Comparison of ENCODE assay signal across 18 cellular contexts in the genomic region with DNA sequence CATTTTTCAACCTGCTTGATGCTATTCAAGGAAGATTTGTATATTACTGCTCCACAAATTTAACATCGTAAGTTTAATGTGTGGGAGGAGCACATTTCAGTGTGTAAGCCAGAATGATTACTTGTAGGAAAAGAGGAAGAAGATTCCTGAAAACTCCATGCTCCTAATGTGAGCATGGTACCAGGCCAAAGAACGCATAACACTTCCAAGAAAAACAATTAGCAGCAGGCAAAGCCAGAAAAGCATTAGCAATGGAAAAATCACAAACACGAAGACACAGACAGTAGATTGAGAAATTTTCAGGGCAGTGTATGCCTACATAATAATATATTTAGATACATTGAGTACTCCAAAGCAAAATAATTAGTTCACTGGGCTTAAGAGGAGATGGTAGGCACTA.
A peak's percentile ranks its signal among the peaks of the same experiment; 100 is the strongest.
DNase-seq lines count a peak whose midpoint lies in the region; ATAC-seq, FAIRE-seq and TF ChIP-seq lines count a peak whose summit lies in the region.
"Had no signal": no experiment of that assay in that cellular context is flagged by ENCODE, and none has a peak within 500 bp of the region (broad histone marks: within the 10 kb centered on the region; RNA-seq: fewer than 3 reads in every experiment).

No MANE protein-coding gene starts in this region.

- no TSS peak for BruUV-seq in Calu3 (replicated peaks; lab: Mats Ljungman, UMichigan)

- H3K27me3 Mint-ChIP-seq in WTC11 (ENCODE audit: low read depth), result no peaks in the 10 kb centered on the region
- no peaks in the 10 kb centered on the region for H3K27me3 Mint-ChIP-seq in Calu3 (ENCODE audit: unreplicated experiment)
- H3K27me3 Mint-ChIP-seq: activated naive CD4-positive, alpha-beta T cell treated with anti-CD3 and anti-CD28 coated beads, Interleukin-2, amount 50 U/mL, for 24 hours; T-cell had no signal

- intact Hi-C loops in Calu3 (cut with micrococcal nuclease; ENCODE audit: unreplicated experiment), result no loop called here

- H4K20me1 ChIP-seq in fibroblast of lung (ENCODE audit: control insufficient read depth, extremely low read depth, insufficient read depth, low read length), result no peaks in the 10 kb centered on the region
- no peaks in the 10 kb centered on the region for H4K20me1 ChIP-seq in osteoblast (ENCODE audit: insufficient read depth, low read length)

- FAIRE-seq in D721Med (lab: Jason Lieb, UNC), result no peak

- H2AFZ ChIP-seq in fibroblast of lung (ENCODE audit: low read length) (peak overlapping the region; percentile 62), osteoblast (ENCODE audit: low read length) (peak overlapping the region; percentile 19)

- CTCF ChIA-PET in WTC11 (lab: Charles Lee), result no interaction called here
- CTCF ChIA-PET in Calu3 (lab: Charles Lee), result no interaction called here

- H3K79me2 ChIP-seq in fibroblast of lung (ENCODE audit: control insufficient read depth, insufficient read depth, low read length), result no peaks in the 10 kb centered on the region
- H3K79me2 ChIP-seq in osteoblast (ENCODE audit: insufficient read depth, low read length), result no peaks in the 10 kb centered on the region

- H3K27ac Mint-ChIP-seq in WTC11, result peak overlapping the region; percentile 30; the same call in 1 of the 2 replicates
- H3K27ac Mint-ChIP-seq in Calu3 (ENCODE audit: unreplicated experiment), result no peak overlapping the region
- H3K27ac Mint-ChIP-seq: activated naive CD4-positive, alpha-beta T cell treated with anti-CD3 and anti-CD28 coated beads, Interleukin-2, amount 50 U/mL, for 24 hours; CD14-positive monocyte; T-cell had no signal

- DNase-seq in WTC11 (ENCODE audit: low spot score), result no peak
- peak; percentile 62 to 89 for DNase-seq in fibroblast of lung (ENCODE audit: low read depth in 2 of 2)
- peak; percentile 67 for DNase-seq in osteoblast (ENCODE audit: insufficient read length, low spot score, missing footprints)
- DNase-seq in Calu3, result no peak
- no peak for DNase-seq in D721Med (ENCODE audit: insufficient read length, low spot score)
- DNase-seq in SKM-1 treated with dmso at 0.1 percent for 144 hours (lab: John Stamatoyannopoulos, UW; ENCODE audit: unreplicated experiment), result no peak
- DNase-seq: foreskin keratinocyte; NCI-H1092; NCI-H510A; stimulated activated CD4-positive, alpha-beta T cell treated with anti-CD3 and anti-CD28 coated beads, Interleukin-2, amount 100 ng/mL, for 24 hours; T-cell; trophoblast cell had no signal

- POLR2A ChIA-PET in WTC11 (lab: Charles Lee), result interaction anchor here (1.2 kb wide), 1 partner anchor 12 kb away, joined by 3 read pairs; no protein-coding TSS in a partner anchor

- TF ChIP-seq CTCF in C4-2B (conservative IDR thresholded peaks at IDR 0.05) (no peak), WTC11 (IDR thresholded peaks at IDR 0.05) (no peak), fibroblast of lung (conservative IDR thresholded peaks at IDR 0.05 in 1 of 2, IDR thresholded peaks at IDR 0.05 in 1 of 2; ENCODE audit: low read depth in 1 of 2, low read length in 2 of 2) (no peak), osteoblast (IDR thresholded peaks at IDR 0.05; ENCODE audit: extremely low read depth, low read depth, low read length) (no peak), Calu3 (IDR thresholded peaks at IDR 0.05; ENCODE audit: unreplicated experiment) (no peak), D721Med (IDR thresholded peaks at IDR 0.05; ENCODE audit: insufficient read depth, missing control alignments) (no peak)

- H3K4me3 Mint-ChIP-seq in WTC11, result no peak overlapping the region
- H3K4me3 Mint-ChIP-seq in Calu3 (ENCODE audit: low read depth, unreplicated experiment), result no peak overlapping the region
- H3K4me3 Mint-ChIP-seq: activated naive CD4-positive, alpha-beta T cell treated with anti-CD3 and anti-CD28 coated beads, Interleukin-2, amount 50 U/mL, for 24 hours; CD14-positive monocyte; T-cell had no signal

- H3K4me1 Mint-ChIP-seq in WTC11 (peaks cover 8% of the 10 kb centered on the region; the same call in 1 of the 2 replicates), Calu3 (ENCODE audit: low read depth, unreplicated experiment) (peaks cover 24% of the 10 kb centered on the region)
- H3K4me1 Mint-ChIP-seq: T-cell had no signal

- H3K9me3 Mint-ChIP-seq in WTC11, result peaks cover 11% of the 10 kb centered on the region
- peaks cover 9% of the 10 kb centered on the region for H3K9me3 Mint-ChIP-seq in Calu3 (ENCODE audit: low read depth, unreplicated experiment)
- H3K9me3 Mint-ChIP-seq: activated naive CD4-positive, alpha-beta T cell treated with anti-CD3 and anti-CD28 coated beads, Interleukin-2, amount 50 U/mL, for 24 hours had no signal

- H3K36me3 ChIP-seq in fibroblast of lung (ENCODE audit: control insufficient read depth, insufficient read depth, low read length), result no peaks in the 10 kb centered on the region
- no peaks in the 10 kb centered on the region for H3K36me3 ChIP-seq in osteoblast (ENCODE audit: insufficient read depth, low read length)
- H3K36me3 ChIP-seq: prostate gland had no signal

- no peak for ATAC-seq in WTC11
- no peak for ATAC-seq in HG02642 (IDR thresholded peaks at IDR 0.05; ENCODE audit: poor library complexity, unreplicated experiment)
- ATAC-seq: foreskin keratinocyte, T-cell had no signal

- H3K4me2 ChIP-seq in fibroblast of lung (ENCODE audit: extremely low read depth, insufficient read depth, low read length), result no peak overlapping the region
- H3K4me2 ChIP-seq in osteoblast (ENCODE audit: insufficient read depth, low read length), result peak overlapping the region; percentile 48

- H3K4me1 ChIP-seq in fibroblast of lung (ENCODE audit: control insufficient read depth, extremely low read depth, insufficient read depth, low read length) (no peaks in the 10 kb centered on the region), osteoblast (ENCODE audit: insufficient read depth, low read length) (peaks cover 19% of the 10 kb centered on the region)
- H3K4me1 ChIP-seq: foreskin keratinocyte, prostate gland had no signal

- H3K27me3 ChIP-seq in fibroblast of lung (ENCODE audit: control insufficient read depth, insufficient read depth, low read length) (no peaks in the 10 kb centered on the region), osteoblast (ENCODE audit: insufficient read depth, low read length) (no peaks in the 10 kb centered on the region)
- H3K27me3 ChIP-seq: foreskin keratinocyte had no signal

- H3K9me3 ChIP-seq in fibroblast of lung (ENCODE audit: control insufficient read depth, insufficient read depth, low read depth, low read length), result no peaks in the 10 kb centered on the region
- H3K9me3 ChIP-seq in osteoblast (ENCODE audit: low read depth, low read length), result no peaks in the 10 kb centered on the region
- H3K9me3 ChIP-seq: prostate gland had no signal

- H3K36me3 Mint-ChIP-seq in WTC11, result no peaks in the 10 kb centered on the region
- H3K36me3 Mint-ChIP-seq in Calu3 (ENCODE audit: insufficient read depth, unreplicated experiment), result peaks cover 3% of the 10 kb centered on the region
- H3K36me3 Mint-ChIP-seq: activated naive CD4-positive, alpha-beta T cell treated with anti-CD3 and anti-CD28 coated beads, Interleukin-2, amount 50 U/mL, for 24 hours; CD14-positive monocyte; T-cell had no signal

- H3K27ac ChIP-seq in C4-2B, result peak overlapping the region; percentile 27; the same call in 1 of the 2 replicates
- H3K27ac ChIP-seq in fibroblast of lung (ENCODE audit: insufficient read depth, low read length), result no peak overlapping the region
- H3K27ac ChIP-seq in osteoblast (ENCODE audit: low read depth, low read length), result peak overlapping the region; percentile 56
- H3K27ac ChIP-seq: coronary artery, foreskin keratinocyte, prostate gland had no signal

- H3K4me3 ChIP-seq in fibroblast of lung (replicated peaks in 1 of 4; ENCODE audit: control extremely low read depth in 1 of 4, insufficient read depth in 1 of 4, low read depth in 3 of 4, low read length in 4 of 4) (no peak overlapping the region), osteoblast (ENCODE audit: insufficient read depth, low read length) (no peak overlapping the region)
- H3K4me3 ChIP-seq: coronary artery, prostate gland had no signal

- no peak overlapping the region for H3K9ac ChIP-seq in fibroblast of lung (ENCODE audit: insufficient read depth, low read length)

TF ChIP-seq in WTC11, 78 proteins besides CTCF, POLR2A, EP300 and RAD21 (continues in another document):
- TF ChIP-seq, protein P1, sequence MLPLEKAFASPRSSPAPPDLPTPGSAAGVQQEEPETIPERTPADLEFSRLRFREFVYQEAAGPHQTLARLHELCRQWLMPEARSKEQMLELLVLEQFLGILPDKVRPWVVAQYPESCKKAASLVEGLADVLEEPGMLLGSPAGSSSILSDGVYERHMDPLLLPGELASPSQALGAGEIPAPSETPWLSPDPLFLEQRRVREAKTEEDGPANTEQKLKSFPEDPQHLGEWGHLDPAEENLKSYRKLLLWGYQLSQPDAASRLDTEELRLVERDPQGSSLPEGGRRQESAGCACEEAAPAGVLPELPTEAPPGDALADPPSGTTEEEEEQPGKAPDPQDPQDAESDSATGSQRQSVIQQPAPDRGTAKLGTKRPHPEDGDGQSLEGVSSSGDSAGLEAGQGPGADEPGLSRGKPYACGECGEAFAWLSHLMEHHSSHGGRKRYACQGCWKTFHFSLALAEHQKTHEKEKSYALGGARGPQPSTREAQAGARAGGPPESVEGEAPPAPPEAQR (CRISPR knock-in tag; IDR thresholded peaks at IDR 0.05), result no peak
- TF ChIP-seq ZNF416 (CRISPR knock-in tag; IDR thresholded peaks at IDR 0.05) (no peak), ETV6 (CRISPR knock-in tag; IDR thresholded peaks at IDR 0.05) (no peak), ZNF396 (CRISPR knock-in tag; IDR thresholded peaks at IDR 0.05; ENCODE audit: borderline replicate concordance) (no peak)
- TF ChIP-seq, protein P2, sequence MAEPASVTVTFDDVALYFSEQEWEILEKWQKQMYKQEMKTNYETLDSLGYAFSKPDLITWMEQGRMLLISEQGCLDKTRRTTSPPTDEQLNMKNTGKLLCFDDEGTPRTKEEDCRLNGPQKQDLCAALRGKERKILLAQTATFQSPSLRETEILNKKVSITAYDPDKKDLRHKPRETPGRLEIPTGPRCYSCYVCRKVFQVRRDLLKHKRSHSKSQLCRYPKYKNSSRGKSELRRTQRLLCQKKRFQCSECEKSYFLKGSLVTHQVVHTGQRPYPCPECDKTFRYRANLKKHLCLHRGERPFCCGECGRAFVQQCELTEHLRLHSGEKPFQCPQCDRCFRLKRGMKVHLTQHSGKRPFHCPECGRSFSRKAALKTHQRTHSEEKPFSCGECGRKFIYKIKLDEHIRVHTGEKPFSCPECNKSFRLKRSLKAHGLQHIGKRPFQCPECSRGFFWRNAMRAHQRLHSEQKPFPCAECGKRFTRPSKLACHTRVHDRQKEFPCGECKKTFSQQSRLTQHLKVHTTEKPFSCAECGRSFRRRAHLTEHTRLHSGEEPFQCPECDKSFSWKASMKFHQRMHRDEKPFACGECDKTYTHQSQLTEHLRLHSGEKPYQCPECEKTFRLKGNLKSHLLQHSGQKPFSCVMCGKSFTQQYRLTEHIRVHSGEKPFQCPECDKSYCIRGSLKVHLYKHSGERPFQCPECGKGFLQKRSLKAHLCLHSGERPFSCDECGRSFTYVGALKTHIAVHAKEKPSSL (CRISPR knock-in tag; conservative IDR thresholded peaks at IDR 0.05), result no peak

Comparison
In these comparisons a context has a peak if more than half of its experiments do, and no peak if none do; other contexts are left out.
1. DNase-seq: peak in fibroblast of lung (2 of 2) and osteoblast (single experiment); none in WTC11 (single experiment), Calu3 (single experiment), D721Med (single experiment) and SKM-1 treated with dmso at 0.1 percent for 144 hours (single experiment).